In genomic region chr17:5500804-5501391, GRCh38 we compare ENCODE assay signal across 8 cellular contexts. TPM values are rescaled to one million over a fixed set of nuclear protein-coding genes. Genes with fewer than 3 reads are reported as not detected.
DNase-seq lines count a peak whose midpoint lies in the region; ATAC-seq and TF ChIP-seq lines count a peak whose summit lies in the region.

No MANE protein-coding gene starts in this region.

- H3K4me3 ChIP-seq in BJ (ENCODE audit: low read depth, low read length), result peak overlapping the region; percentile 69

- no peak for TF ChIP-seq CTCF in BJ (IDR thresholded peaks at IDR 0.05; ENCODE audit: insufficient read depth, low read depth, low read length)

- DNase-seq in BJ (ENCODE audit: low read depth) (peak; percentile 53), NOMO-1 treated with DMSO at 0.1 percent for 48 hours (lab: John Stamatoyannopoulos, UW; ENCODE audit: unreplicated experiment) (peak; percentile 51), mucosa of gallbladder (ENCODE audit: low spot score) (peak; percentile 72)
- peak; percentile 71 to 81 for DNase-seq in activated T-cell treated with anti-CD3 and anti-CD28 coated beads, Interleukin-2, amount 50 U/mL, for 48 hours
- peak; percentile 44 to 61 for DNase-seq in stimulated activated CD8-positive, alpha-beta memory T cell treated with anti-CD3 and anti-CD28 coated beads, Interleukin-2, amount 100 ng/mL, for 1 hour (ENCODE audit: low read depth in 2 of 2)

- POLR2A ChIA-PET in BJ (lab: Charles Lee), result no interaction called here

- CTCF ChIA-PET in BJ (lab: Yijun Ruan, JAX), result interaction anchor here (0.9 to 2.4 kb wide), 4 partner anchors 10 to 298 kb away, joined by 3 to 12 read pairs (median 6); partner anchors contain the start of genes C1QBP, DERL2 and MIS12

- peak; percentile 57 for ATAC-seq in HG02798 (IDR thresholded peaks at IDR 0.05; ENCODE audit: poor library complexity, unreplicated experiment)
- ATAC-seq in esophagus mucosa, result peak; percentile 44
- no peak for ATAC-seq in GM21825 (IDR thresholded peaks at IDR 0.05; ENCODE audit: unreplicated experiment)

- H3K27me3 ChIP-seq in BJ (ENCODE audit: control insufficient read depth, insufficient read depth, low read length), result no peaks in the 10 kb centered on the region

- H3K36me3 ChIP-seq in BJ (ENCODE audit: control insufficient read depth, insufficient read depth, low read length), result peaks cover 5% of the 10 kb centered on the region

RNA-seq across cellular contexts. Expression of gene MIS12, which starts 14.5 kb away (rescaled TPM):
- polyA plus RNA-seq in BJ (2011; rRNA removed), result 6.2 and 11.4 TPM in 2 replicates
- 4.6 and 12.4 TPM in 2 replicates for polyA minus RNA-seq in BJ (2011; rRNA and poly(A)+ RNA removed)
- total RNA-seq in esophagus mucosa, result 8.1 TPM
- 15.3 TPM for total RNA-seq in mucosa of gallbladder

RNA-seq across cellular contexts. Expression of gene DERL2, which starts 14.9 kb away (rescaled TPM):
- polyA plus RNA-seq in BJ (2011; rRNA removed), result 69.3 and 115 TPM in 2 replicates
- 13.8 and 21.5 TPM in 2 replicates for polyA minus RNA-seq in BJ (2011; rRNA and poly(A)+ RNA removed)
- total RNA-seq in esophagus mucosa, result 35.0 TPM
- total RNA-seq in mucosa of gallbladder, result 77.4 TPM

RNA-seq across cellular contexts. Expression of gene DHX33, which starts 32.1 kb away (rescaled TPM):
- polyA plus RNA-seq in BJ (2011; rRNA removed), result 6.4 and 9.1 TPM in 2 replicates
- polyA minus RNA-seq in BJ (2011; rRNA and poly(A)+ RNA removed), result 10.9 and 11.4 TPM in 2 replicates
- 11.1 TPM for total RNA-seq in esophagus mucosa
- 11.5 TPM for total RNA-seq in mucosa of gallbladder
